Comparison of ENCODE assay signal across 23 cellular contexts in genomic region chr7:34837316-34837715, GRCh38.
DNase-seq lines count a peak whose midpoint lies in the region; ATAC-seq, FAIRE-seq and TF ChIP-seq lines count a peak whose summit lies in the region.
"Had no signal": no experiment of that assay in that cellular context is flagged by ENCODE, and none has a peak within 500 bp of the region (broad histone marks: within the 10 kb centered on the region; RNA-seq: fewer than 3 reads in every experiment).

No MANE protein-coding gene starts in this region.

- POLR2A ChIA-PET in MCF 10A (lab: Yijun Ruan, JAX), result no interaction called here

- ATAC-seq in GM21515 (IDR thresholded peaks at IDR 0.05; ENCODE audit: unreplicated experiment), result no peak
- ATAC-seq: esophagus mucosa; gastrocnemius medialis; naive thymus-derived CD4-positive, alpha-beta T cell; right lobe of liver had no signal

- H3K27me3 Mint-ChIP-seq in MCF 10A (ENCODE audit: insufficient read depth, unreplicated experiment), result no peaks in the 10 kb centered on the region
- H3K27me3 Mint-ChIP-seq in astrocyte (ENCODE audit: low read depth, unreplicated experiment), result peaks cover 1% of the 10 kb centered on the region

- H3K36me3 ChIP-seq in breast epithelium (no peaks in the 10 kb centered on the region), astrocyte (ENCODE audit: insufficient read depth, low read length) (no peaks in the 10 kb centered on the region)
- H3K36me3 ChIP-seq: ascending aorta, gastrocnemius medialis, HAP-1, pancreas, right lobe of liver, vagina had no signal

- peak; percentile 42 for DNase-seq in MCF 10A (ENCODE audit: unreplicated experiment)
- no peak for DNase-seq in breast epithelium (ENCODE audit: low spot score in 2 of 2)
- peak; percentile 51 to 65 for DNase-seq in NCI-H446 (lab: John Stamatoyannopoulos, UW)
- no peak for DNase-seq in astrocyte (ENCODE audit: low read depth)
- no peak for DNase-seq in HK-2 (ENCODE audit: unreplicated experiment)
- DNase-seq in stimulated activated CD4-positive, alpha-beta T cell treated with anti-CD3 and anti-CD28 coated beads, Interleukin-12 subunit alpha, Interleukin-12 subunit beta, amount 100 ng/mL, for 4 hours, result no peak
- DNase-seq in NCI-H2196 (lab: John Stamatoyannopoulos, UW; ENCODE audit: unreplicated experiment), result no peak
- DNase-seq: activated T-cell treated with anti-CD3 and anti-CD28 coated beads, Interleukin-2, amount 50 U/mL, for 48 hours; effector CD8-positive, alpha-beta T cell; gastrocnemius medialis; naive thymus-derived CD4-positive, alpha-beta T cell; NCI-H1417 treated with DMSO at 0.1 percent for 48 hours; pancreas; right lobe of liver; SW 1271 had no signal

- H3K27ac ChIP-seq in breast epithelium (no peak overlapping the region), astrocyte (ENCODE audit: low read depth, low read length) (no peak overlapping the region)
- H3K27ac ChIP-seq: ascending aorta, gastrocnemius medialis, pancreas, right lobe of liver, vagina had no signal

- H3K4me3 Mint-ChIP-seq in MCF 10A (ENCODE audit: unreplicated experiment) (no peak overlapping the region), astrocyte (ENCODE audit: unreplicated experiment) (no peak overlapping the region)
- H3K4me3 Mint-ChIP-seq: activated naive CD4-positive, alpha-beta T cell treated with anti-CD3 and anti-CD28 coated beads, Interleukin-2, amount 50 U/mL, for 24 hours; naive thymus-derived CD4-positive, alpha-beta T cell had no signal

- no peaks in the 10 kb centered on the region for H3K9me3 Mint-ChIP-seq in MCF 10A (ENCODE audit: unreplicated experiment)
- no peaks in the 10 kb centered on the region for H3K9me3 Mint-ChIP-seq in astrocyte (ENCODE audit: unreplicated experiment)
- H3K9me3 Mint-ChIP-seq: activated naive CD4-positive, alpha-beta T cell treated with anti-CD3 and anti-CD28 coated beads, Interleukin-2, amount 50 U/mL, for 24 hours had no signal

- CTCF ChIA-PET in MCF 10A (lab: Yijun Ruan, JAX), result interaction anchor here (5.8 kb wide), 1 partner anchor 13 kb away, joined by 44 read pairs; no protein-coding TSS in a partner anchor

- H4K20me1 ChIP-seq in astrocyte (ENCODE audit: insufficient read depth, low read length), result no peaks in the 10 kb centered on the region

- no TSS peak for BruUV-seq in MCF 10A (replicated peaks; lab: Mats Ljungman, UMichigan)

- TF ChIP-seq POLR2A in breast epithelium (IDR thresholded peaks at IDR 0.05), result no peak

- H3K27ac Mint-ChIP-seq in MCF 10A (ENCODE audit: low read depth, unreplicated experiment), result no peak overlapping the region
- H3K27ac Mint-ChIP-seq in astrocyte (ENCODE audit: unreplicated experiment), result peak overlapping the region; percentile 28
- H3K27ac Mint-ChIP-seq: activated naive CD4-positive, alpha-beta T cell treated with anti-CD3 and anti-CD28 coated beads, Interleukin-2, amount 50 U/mL, for 24 hours had no signal

- H3K4me2 ChIP-seq in astrocyte (ENCODE audit: low read length), result peak overlapping the region; percentile 30

- H2AFZ ChIP-seq in astrocyte (ENCODE audit: low read depth, low read length), result no peak overlapping the region

- FAIRE-seq in astrocyte (lab: Jason Lieb, UNC), result no peak
- FAIRE-seq: GM12892, GM19239, pancreas had no signal

- H3K4me1 Mint-ChIP-seq in MCF 10A (ENCODE audit: insufficient read depth, unreplicated experiment) (peaks cover 13% of the 10 kb centered on the region), astrocyte (ENCODE audit: low read depth, unreplicated experiment) (peaks cover 14% of the 10 kb centered on the region)

- H3K36me3 Mint-ChIP-seq in MCF 10A (ENCODE audit: insufficient read depth, unreplicated experiment) (no peaks in the 10 kb centered on the region), astrocyte (ENCODE audit: low read depth, unreplicated experiment) (peaks cover 2% of the 10 kb centered on the region)
- H3K36me3 Mint-ChIP-seq: activated naive CD4-positive, alpha-beta T cell treated with anti-CD3 and anti-CD28 coated beads, Interleukin-2, amount 50 U/mL, for 24 hours; naive thymus-derived CD4-positive, alpha-beta T cell had no signal

- H3K79me2 ChIP-seq in astrocyte (ENCODE audit: insufficient read depth, low read length), result no peaks in the 10 kb centered on the region

- TF ChIP-seq CTCF in MCF 10A (IDR thresholded peaks at IDR 0.05; ENCODE audit: unreplicated experiment) (no peak), breast epithelium (IDR thresholded peaks at IDR 0.05) (no peak), astrocyte (IDR thresholded peaks at IDR 0.05; ENCODE audit: insufficient read depth, low read depth, low read length) (no peak)

- H3K4me3 ChIP-seq in breast epithelium (no peak overlapping the region), astrocyte (ENCODE audit: insufficient read depth, low read depth, low read length) (no peak overlapping the region)
- H3K4me3 ChIP-seq: ascending aorta, gastrocnemius medialis, HAP-1, pancreas, right lobe of liver, vagina had no signal

- H3K4me1 ChIP-seq in breast epithelium (no peaks in the 10 kb centered on the region), astrocyte (ENCODE audit: insufficient read depth, low read length) (peaks cover 13% of the 10 kb centered on the region)
- H3K4me1 ChIP-seq: ascending aorta, gastrocnemius medialis, HAP-1, pancreas, right lobe of liver, vagina had no signal

- no peak overlapping the region for H3K9ac ChIP-seq in astrocyte (ENCODE audit: low read length)

- H3K27me3 ChIP-seq in breast epithelium (no peaks in the 10 kb centered on the region), astrocyte (ENCODE audit: insufficient read depth, low read length) (no peaks in the 10 kb centered on the region)
- H3K27me3 ChIP-seq: ascending aorta, gastrocnemius medialis, pancreas, right lobe of liver, vagina had no signal

- no peaks in the 10 kb centered on the region for H3K9me3 ChIP-seq in breast epithelium
- H3K9me3 ChIP-seq in astrocyte (ENCODE audit: insufficient read depth, low read depth, low read length), result no peaks in the 10 kb centered on the region
- H3K9me3 ChIP-seq: ascending aorta, gastrocnemius medialis, HAP-1, pancreas, right lobe of liver, vagina had no signal

- intact Hi-C loops in MCF 10A (cut with micrococcal nuclease) (no loop called here), breast epithelium (cut with DNase I; ENCODE audit: low total_unique reads) (no loop called here)

Comparison
In these comparisons a context has a peak if more than half of its experiments do, and no peak if none do; other contexts are left out.
1. DNase-seq: peak in MCF 10A (single experiment) and NCI-H446 (2 of 2); none in breast epithelium (0 of 2), astrocyte (single experiment), HK-2 (single experiment), stimulated activated CD4-positive, alpha-beta T cell treated with anti-CD3 and anti-CD28 coated beads, Interleukin-12 subunit alpha, Interleukin-12 subunit beta, amount 100 ng/mL, for 4 hours (single experiment) and NCI-H2196 (single experiment).